2 cellular contexts compared by ENCODE assay signal in genomic region chr17:63082273-63082861, GRCh38.
TF ChIP-seq lines count a peak whose summit lies in the region.

No MANE protein-coding gene starts in this region.

TF ChIP-seq in SK-N-SH treated with all-trans-retinoic acid at 6 μM for 48 hours, 23 proteins besides CTCF, POLR2A, EP300 and RAD21 (continued from another document):
- TF ChIP-seq POU6F1 (CRISPR knock-in tag; IDR thresholded peaks at IDR 0.05; ENCODE audit: borderline replicate concordance, low read depth): no peak
- no peak for TF ChIP-seq TOX (CRISPR knock-in tag; IDR thresholded peaks at IDR 0.05; ENCODE audit: borderline replicate concordance)
TF ChIP-seq in SK-N-SH treated with all-trans-retinoic acid at 6 μM for 48 hours: peak in this region for 0.

TF ChIP-seq in WTC11, 78 proteins besides CTCF, POLR2A, EP300 and RAD21 (continued from another document):
- no peak for TF ChIP-seq HMGXB4 (CRISPR knock-in tag; IDR thresholded peaks at IDR 0.05)
- TF ChIP-seq TEAD4 (CRISPR knock-in tag; IDR thresholded peaks at IDR 0.05): no peak
- TF ChIP-seq ZNF532 (CRISPR knock-in tag; IDR thresholded peaks at IDR 0.05; ENCODE audit: borderline replicate concordance): no peak
